20 cellular contexts compared by ENCODE assay signal in genomic region chr20:5827098-5827853, GRCh38.
"Had no signal": no experiment of that assay in that cellular context is flagged by ENCODE, and none has a peak within 500 bp of the region (broad histone marks: within the 10 kb centered on the region; RNA-seq: fewer than 3 reads in every experiment).

No MANE protein-coding gene starts in this region.

- H3K4me1 ChIP-seq: testis had no signal

- H3K4me3 ChIP-seq: ascending aorta, gastroesophageal sphincter, lung, testis had no signal

- DNase-seq: activated CD4-positive, alpha-beta T cell treated with anti-CD3 and anti-CD28 coated beads, Interleukin-2, amount 50 U/mL, for 48 hours; activated CD8-positive, alpha-beta memory T cell treated with anti-CD3 and anti-CD28 coated beads, Interleukin-2, amount 10 ng/mL, durations not matched to agents 7 days and 5 days; activated naive CD4-positive, alpha-beta T cell; activated naive CD8-positive, alpha-beta T cell treated with anti-CD3 and anti-CD28 coated beads, Interleukin-2, amount 10 ng/mL, durations not matched to agents 7 days and 5 days; activated T-cell treated with anti-CD3 and anti-CD28 coated beads, Interleukin-2, amount 50 U/mL, for 1 hour; cerebellar nuclear complex; effector CD4-positive, alpha-beta T cell; nephron progenitor cell; nucleus accumbens; posterior cingulate gyrus; T-helper 2 cell; testis had no signal

- H3K9me3 ChIP-seq: ascending aorta, gastroesophageal sphincter, testis had no signal

- H3K27me3 Mint-ChIP-seq: activated CD8-positive, alpha-beta memory T cell treated with anti-CD3 and anti-CD28 coated beads, Interleukin-2, amount 10 ng/mL, durations not matched to agents 7 days and 5 days; activated naive CD8-positive, alpha-beta T cell treated with anti-CD3 and anti-CD28 coated beads, Interleukin-2, amount 10 ng/mL, durations not matched to agents 7 days and 5 days; activated T-helper 17 cell treated with anti-CD3 and anti-CD28 coated beads, Interleukin-2, amount 50 U/mL, for 72 hours; type B pancreatic cell had no signal

- H3K9me3 Mint-ChIP-seq: activated naive CD8-positive, alpha-beta T cell treated with anti-CD3 and anti-CD28 coated beads, Interleukin-2, amount 10 ng/mL, durations not matched to agents 7 days and 5 days; activated T-helper 17 cell treated with anti-CD3 and anti-CD28 coated beads, Interleukin-2, amount 50 U/mL, for 72 hours; mesothelial cell of epicardium; nephron progenitor cell; type B pancreatic cell had no signal

- H3K36me3 ChIP-seq: ascending aorta, gastroesophageal sphincter had no signal

- H3K4me3 Mint-ChIP-seq: activated CD8-positive, alpha-beta memory T cell treated with anti-CD3 and anti-CD28 coated beads, Interleukin-2, amount 10 ng/mL, durations not matched to agents 7 days and 5 days; activated naive CD8-positive, alpha-beta T cell treated with anti-CD3 and anti-CD28 coated beads, Interleukin-2, amount 10 ng/mL, durations not matched to agents 7 days and 5 days; activated T-helper 17 cell treated with anti-CD3 and anti-CD28 coated beads, Interleukin-2, amount 50 U/mL, for 72 hours; mesothelial cell of epicardium; nephron progenitor cell; type B pancreatic cell had no signal

- H3K27ac ChIP-seq: ascending aorta, gastroesophageal sphincter, testis, VCaP had no signal

- ATAC-seq: activated CD8-positive, alpha-beta memory T cell treated with anti-CD3 and anti-CD28 coated beads, Interleukin-2, amount 10 ng/mL, durations not matched to agents 7 days and 5 days; activated T-helper 17 cell treated with anti-CD3 and anti-CD28 coated beads, Interleukin-2, amount 50 U/mL, for 72 hours; esophagus mucosa; gastroesophageal sphincter had no signal

- H3K36me3 Mint-ChIP-seq: activated CD8-positive, alpha-beta memory T cell treated with anti-CD3 and anti-CD28 coated beads, Interleukin-2, amount 10 ng/mL, durations not matched to agents 7 days and 5 days; mesothelial cell of epicardium; type B pancreatic cell had no signal

- H3K27ac Mint-ChIP-seq: activated CD8-positive, alpha-beta memory T cell treated with anti-CD3 and anti-CD28 coated beads, Interleukin-2, amount 10 ng/mL, durations not matched to agents 7 days and 5 days; activated naive CD8-positive, alpha-beta T cell treated with anti-CD3 and anti-CD28 coated beads, Interleukin-2, amount 10 ng/mL, durations not matched to agents 7 days and 5 days; activated T-helper 17 cell treated with anti-CD3 and anti-CD28 coated beads, Interleukin-2, amount 50 U/mL, for 72 hours; mesothelial cell of epicardium; nephron progenitor cell; type B pancreatic cell had no signal

- H3K27me3 ChIP-seq: ascending aorta, gastroesophageal sphincter, testis had no signal
